10 cellular contexts compared by ENCODE assay signal in genomic region chr6:47483516-47483852, GRCh38. TPM values are rescaled to one million over a fixed set of nuclear protein-coding genes. Genes with fewer than 3 reads are reported as not detected.
DNase-seq lines count a peak whose midpoint lies in the region; ATAC-seq and TF ChIP-seq lines count a peak whose summit lies in the region.
"Had no signal": no experiment of that assay in that cellular context is flagged by ENCODE, and none has a peak within 500 bp of the region (broad histone marks: within the 10 kb centered on the region; RNA-seq: fewer than 3 reads in every experiment).

No MANE protein-coding gene starts in this region.

- H3K27me3 ChIP-seq in endocrine pancreas (ENCODE audit: control insufficient read depth, insufficient read depth, low read length) (no peaks in the 10 kb centered on the region), MG63 (no peaks in the 10 kb centered on the region), right atrium auricular region (no peaks in the 10 kb centered on the region)
- H3K27me3 ChIP-seq: testis had no signal

- ATAC-seq in stimulated activated naive CD8-positive, alpha-beta T cell treated with anti-CD3 and anti-CD28 coated beads, Interleukin-15, Interleukin-2, amounts not matched to agents 100 U/mL and 50 U/mL, for 24 hours, result no peak
- peak; percentile 27 for ATAC-seq in HG03432 (IDR thresholded peaks at IDR 0.05; ENCODE audit: unreplicated experiment)

- TF ChIP-seq CTCF in right atrium auricular region (IDR thresholded peaks at IDR 0.05), result no peak

- H3K9ac ChIP-seq in endocrine pancreas (ENCODE audit: control insufficient read depth, insufficient read depth, low read length), result no peak overlapping the region

- no peaks in the 10 kb centered on the region for H3K9me3 Mint-ChIP-seq in stimulated activated naive CD8-positive, alpha-beta T cell treated with anti-CD3 and anti-CD28 coated beads, Interleukin-15, Interleukin-2, amounts not matched to agents 100 ng/mL and 50 ng/mL, for 24 hours
- H3K9me3 Mint-ChIP-seq: activated naive CD4-positive, alpha-beta T cell treated with anti-CD3 and anti-CD28 coated beads for 36 hours had no signal

- peaks cover 60% of the 10 kb centered on the region for H3K4me1 Mint-ChIP-seq in stimulated activated naive CD8-positive, alpha-beta T cell treated with anti-CD3 and anti-CD28 coated beads, Interleukin-15, Interleukin-2, amounts not matched to agents 100 ng/mL and 50 ng/mL, for 24 hours (ENCODE audit: low read depth)

- H3K4me3 ChIP-seq in endocrine pancreas (ENCODE audit: control insufficient read depth, insufficient read depth, low read length), result peak overlapping the region; percentile 64
- H3K4me3 ChIP-seq in MG63, result no peak overlapping the region
- H3K4me3 ChIP-seq in right atrium auricular region, result no peak overlapping the region
- H3K4me3 ChIP-seq: testis had no signal

- H3K9me3 ChIP-seq in endocrine pancreas (ENCODE audit: control insufficient read depth, low read length), result no peaks in the 10 kb centered on the region
- no peaks in the 10 kb centered on the region for H3K9me3 ChIP-seq in MG63
- no peaks in the 10 kb centered on the region for H3K9me3 ChIP-seq in right atrium auricular region
- H3K9me3 ChIP-seq: testis had no signal

- H3K36me3 ChIP-seq in endocrine pancreas (ENCODE audit: control insufficient read depth, insufficient read depth, low read length) (no peaks in the 10 kb centered on the region), MG63 (no peaks in the 10 kb centered on the region), right atrium auricular region (no peaks in the 10 kb centered on the region)

- H3K36me3 Mint-ChIP-seq in stimulated activated naive CD8-positive, alpha-beta T cell treated with anti-CD3 and anti-CD28 coated beads, Interleukin-15, Interleukin-2, amounts not matched to agents 100 ng/mL and 50 ng/mL, for 24 hours (ENCODE audit: low read depth), result peaks cover 3% of the 10 kb centered on the region

- H3K27ac ChIP-seq in right atrium auricular region, result no peak overlapping the region
- H3K27ac ChIP-seq: testis had no signal

- peaks cover 27% of the 10 kb centered on the region for H3K4me1 ChIP-seq in endocrine pancreas (ENCODE audit: control insufficient read depth, insufficient read depth, low read length)
- H3K4me1 ChIP-seq in right atrium auricular region, result peaks cover 0 to 24% of the 10 kb centered on the region in 2 donors

- DNase-seq in stimulated activated naive CD8-positive, alpha-beta T cell treated with anti-CD3 and anti-CD28 coated beads, Interleukin-15, Interleukin-2, amounts not matched to agents 100 U/mL and 50 U/mL, for 24 hours, result no peak
- DNase-seq in stimulated activated CD4-positive, alpha-beta T cell treated with anti-CD3 and anti-CD28 coated beads, Interleukin-15, amount 100 ng/mL, for 24 hours, result no peak
- DNase-seq in MG63 (no peak), GDM1 (lab: John Stamatoyannopoulos, UW) (no peak), right atrium auricular region (ENCODE audit: low spot score) (no peak)
- DNase-seq: activated naive CD4-positive, alpha-beta T cell treated with anti-CD3 and anti-CD28 coated beads for 36 hours; testis had no signal

- no peaks in the 10 kb centered on the region for H3K27me3 Mint-ChIP-seq in stimulated activated naive CD8-positive, alpha-beta T cell treated with anti-CD3 and anti-CD28 coated beads, Interleukin-15, Interleukin-2, amounts not matched to agents 100 ng/mL and 50 ng/mL, for 24 hours

- H3K4me3 Mint-ChIP-seq in stimulated activated naive CD8-positive, alpha-beta T cell treated with anti-CD3 and anti-CD28 coated beads, Interleukin-15, Interleukin-2, amounts not matched to agents 100 ng/mL and 50 ng/mL, for 24 hours, result no peak overlapping the region
- H3K4me3 Mint-ChIP-seq: activated naive CD4-positive, alpha-beta T cell treated with anti-CD3 and anti-CD28 coated beads for 36 hours had no signal

- H3K27ac Mint-ChIP-seq in stimulated activated naive CD8-positive, alpha-beta T cell treated with anti-CD3 and anti-CD28 coated beads, Interleukin-15, Interleukin-2, amounts not matched to agents 100 ng/mL and 50 ng/mL, for 24 hours, result peak overlapping the region; percentile 52
- H3K27ac Mint-ChIP-seq: activated naive CD4-positive, alpha-beta T cell treated with anti-CD3 and anti-CD28 coated beads for 36 hours had no signal

RNA-seq across cellular contexts. Expression of gene CD2AP, which starts 5.9 kb away (rescaled TPM):
- 10.8 and 14.2 TPM in 2 replicates for total RNA-seq in MG63 (2014; rRNA removed; shearing (Covaris generic); ENCODE audit: low replicate concordance)
- 10 to 100 TPM in 1 of 2 donors, 1 to 10 TPM in 1; 9.8 to 10.8 TPM for total RNA-seq in right atrium auricular region
